In the genomic region with DNA sequence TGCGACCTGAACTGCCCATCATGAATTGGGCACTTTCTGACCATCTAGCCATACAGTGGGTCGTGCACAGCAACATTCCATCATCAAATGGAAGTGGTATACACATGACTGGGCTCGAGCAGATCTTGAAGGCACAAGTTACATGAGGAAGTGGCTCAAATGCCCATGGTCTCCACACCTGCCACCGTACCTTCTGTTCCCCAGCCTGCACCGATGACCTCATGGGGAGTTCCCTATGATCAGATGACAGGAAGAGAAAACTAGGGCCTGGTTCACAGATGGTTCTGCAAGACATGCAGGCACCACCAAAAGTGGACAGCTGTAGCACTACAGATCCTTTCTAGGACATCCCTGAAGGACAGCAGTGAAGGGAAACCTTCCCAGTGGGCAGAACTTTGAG, we compare ENCODE assay signal across 16 cellular contexts. TPM values are rescaled to one million over a fixed set of nuclear protein-coding genes. Genes with fewer than 3 reads are reported as not detected.
DNase-seq lines count a peak whose midpoint lies in the region; ATAC-seq, FAIRE-seq and TF ChIP-seq lines count a peak whose summit lies in the region.
"Had no signal": no experiment of that assay in that cellular context is flagged by ENCODE, and none has a peak within 500 bp of the region (broad histone marks: within the 10 kb centered on the region; RNA-seq: fewer than 3 reads in every experiment).

No MANE protein-coding gene starts in this region.

- DNase-seq in GM12892 (ENCODE audit: insufficient read length) = no peak
- DNase-seq in body of pancreas = peak; percentile 41 to 67 (median 60)
- no peak for DNase-seq in NCI-H2171 treated with DMSO at 0.1 percent for 48 hours (lab: John Stamatoyannopoulos, UW)
- no peak for DNase-seq in UCSD-AML1 (lab: John Stamatoyannopoulos, UW; ENCODE audit: unreplicated experiment)
- DNase-seq in omental fat pad (ENCODE audit: low spot score) = no peak
- no peak for DNase-seq in D721Med (ENCODE audit: insufficient read length, low spot score)
- DNase-seq: heart right ventricle, Kasumi-1, NCI-H1694, NCI-H82, nephron progenitor cell, SIG-M5 had no signal

- intact Hi-C loops in body of pancreas (cut with DNase I) = no loop called here

- no peak overlapping the region for H3K4me3 ChIP-seq in body of pancreas
- H3K4me3 ChIP-seq: GM23338, heart right ventricle had no signal

- no peak for TF ChIP-seq CTCF in body of pancreas (IDR thresholded peaks at IDR 0.05)
- TF ChIP-seq CTCF in omental fat pad (IDR thresholded peaks at IDR 0.05) = no peak
- no peak for TF ChIP-seq CTCF in D721Med (IDR thresholded peaks at IDR 0.05; ENCODE audit: insufficient read depth, missing control alignments)

- peak; percentile 75 for ATAC-seq in GM19397 (IDR thresholded peaks at IDR 0.05; ENCODE audit: unreplicated experiment)
- peak; percentile 54 for ATAC-seq in HG03066 (IDR thresholded peaks at IDR 0.05; ENCODE audit: low read depth, unreplicated experiment)
- peak; percentile 66 for ATAC-seq in body of pancreas
- no peak for ATAC-seq in omental fat pad (ENCODE audit: low FRiP score)
- ATAC-seq: GM23338, heart right ventricle, sciatic nerve had no signal

- 71 to 75% methylated on average over 5 of the region's 5 CpGs for WGBS in body of pancreas, 2 donors

- peaks cover 60% of the 10 kb centered on the region for H3K4me1 ChIP-seq in body of pancreas

- no peaks in the 10 kb centered on the region for H3K9me3 ChIP-seq in body of pancreas
- H3K9me3 ChIP-seq: heart right ventricle had no signal

- peak; percentile 46 for FAIRE-seq in GM12892 (lab: Jason Lieb, UNC)
- no peak for FAIRE-seq in D721Med (lab: Jason Lieb, UNC)

- TF ChIP-seq POLR2A in GM12892 (IDR thresholded peaks at IDR 0.05; ENCODE audit: low read depth, low read length) (no peak), body of pancreas (IDR thresholded peaks at IDR 0.05) (peak in 1 of 3 donors; percentile 6)

- peaks cover 0 to 3% of the 10 kb centered on the region in 2 donors for H3K36me3 ChIP-seq in body of pancreas (replicated peaks in 1 of 2; ENCODE audit: insufficient read depth in 1 of 2, low read depth in 2 of 2)

- peak overlapping the region in 2 of 4 donors; percentile 10 to 45 for H3K27ac ChIP-seq in body of pancreas
- H3K27ac ChIP-seq: heart right ventricle had no signal

- H3K27me3 ChIP-seq in body of pancreas = no peaks in the 10 kb centered on the region
- H3K27me3 ChIP-seq: heart right ventricle had no signal

RNA-seq across cellular contexts. Expression of a gene that starts 21.8 kb away (rescaled TPM):
- 9.3 TPM for polyA plus RNA-seq in GM12892 (2012; ENCODE audit: missing spikeins)
- total RNA-seq in body of pancreas = 10 to 100 TPM; 31.1 to 65.6 TPM
- total RNA-seq in omental fat pad = 10 to 100 TPM; 34.2 to 79.5 (median 57.4) TPM

Comparison
In these comparisons a context has a peak if more than half of its experiments do, and no peak if none do; other contexts are left out.
1. DNase-seq: peak in body of pancreas (4 of 4); none in GM12892 (single experiment), NCI-H2171 treated with DMSO at 0.1 percent for 48 hours (single experiment), UCSD-AML1 (single experiment), omental fat pad (single experiment) and D721Med (single experiment).